In the genomic region with DNA sequence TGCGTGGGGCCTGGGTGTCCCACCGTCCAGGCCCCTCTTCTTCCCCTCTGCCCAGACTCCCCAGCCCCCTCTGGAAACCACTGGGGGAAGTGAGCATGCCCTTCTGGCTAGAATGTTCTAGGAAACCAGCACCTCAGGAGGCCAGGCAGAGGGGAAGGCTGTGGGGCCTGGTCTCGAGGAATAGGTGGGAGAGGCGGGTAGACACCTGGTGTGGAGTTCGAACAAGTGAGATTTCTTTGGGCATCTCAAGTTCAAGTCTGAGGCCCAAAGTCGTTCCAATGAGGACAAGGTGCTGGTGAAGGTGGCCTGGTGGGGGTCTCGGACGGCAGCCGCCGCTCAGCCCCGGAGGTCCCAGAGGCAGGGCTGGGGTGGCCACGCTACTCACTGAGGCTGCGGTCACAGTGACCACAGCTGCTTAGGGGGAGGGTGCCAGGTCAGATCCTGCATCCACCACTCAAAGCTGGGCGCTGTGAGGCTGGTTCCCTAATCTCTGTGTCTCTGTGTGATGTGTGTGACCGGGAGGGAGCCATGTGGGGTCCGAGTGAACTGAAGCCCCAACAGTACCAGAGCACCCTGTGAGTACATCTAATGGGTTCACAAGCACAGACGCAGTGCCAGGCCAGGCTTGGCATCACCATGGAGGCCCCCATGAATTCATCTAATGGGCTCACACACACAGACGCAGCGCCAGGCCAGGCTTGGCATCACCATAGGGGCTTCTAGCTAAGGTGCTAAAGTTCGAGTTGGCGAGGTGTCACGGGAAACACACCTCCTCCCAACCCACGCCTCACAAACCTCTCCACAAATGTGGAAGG, we compare ENCODE assay signal across 24 cellular contexts. TPM values are rescaled to one million over a fixed set of nuclear protein-coding genes. Genes with fewer than 3 reads are reported as not detected.
DNase-seq lines count a peak whose midpoint lies in the region; ATAC-seq and TF ChIP-seq lines count a peak whose summit lies in the region.
"Had no signal": no experiment of that assay in that cellular context is flagged by ENCODE, and none has a peak within 500 bp of the region (broad histone marks: within the 10 kb centered on the region; RNA-seq: fewer than 3 reads in every experiment).

No MANE protein-coding gene starts in this region.

- CTCF ChIA-PET in Panc1 (lab: Charles Lee) = interaction anchor here (0.6 kb wide), 1 partner anchor 1030 kb away, joined by 6 read pairs; no protein-coding TSS in a partner anchor

- 91 to 94% (median 92%) methylated on average over 23 of the region's 23 CpGs for WGBS in stomach, 5 donors
- WGBS in spleen, 5 donors = 84 to 94% (median 87%) methylated on average over 17 to 23 of the region's 23 CpGs

- no peaks in the 10 kb centered on the region for H4K20me1 ChIP-seq in GM23338 (replicated peaks; ENCODE audit: insufficient read depth)

- H2AFZ ChIP-seq in GM23338 = no peak overlapping the region

- no peak for ATAC-seq in GM23338
- ATAC-seq in Panc1 = no peak

- peaks cover 7% of the 10 kb centered on the region for H3K27me3 Mint-ChIP-seq in GM23338 (ENCODE audit: insufficient read depth, low read depth, poor library complexity)
- H3K27me3 Mint-ChIP-seq: CD4-positive, alpha-beta T cell had no signal

- POLR2A ChIA-PET in Panc1 (lab: Charles Lee) = no interaction called here

- H3K4me3 Mint-ChIP-seq in GM23338 = no peak overlapping the region
- H3K4me3 Mint-ChIP-seq: CD4-positive, alpha-beta T cell had no signal

- TF ChIP-seq POLR2A in stomach (IDR thresholded peaks at IDR 0.05) (no peak), spleen (IDR thresholded peaks at IDR 0.05) (no peak)

- no peak for TF ChIP-seq CTCF in GM23338 (conservative IDR thresholded peaks at IDR 0.05; ENCODE audit: low read depth in 2 of 2)
- TF ChIP-seq CTCF in Panc1 (IDR thresholded peaks at IDR 0.05) = no peak
- no peak for TF ChIP-seq CTCF in stomach (IDR thresholded peaks at IDR 0.05)
- no peak for TF ChIP-seq CTCF in spleen (IDR thresholded peaks at IDR 0.05 in 8 of 11, conservative IDR thresholded peaks at IDR 0.05 in 3 of 11)

- H3K36me3 ChIP-seq in GM23338 (ENCODE audit: insufficient read depth) (no peaks in the 10 kb centered on the region), Panc1 (ENCODE audit: control insufficient read depth, insufficient read depth, low read length) (no peaks in the 10 kb centered on the region), stomach (no peaks in the 10 kb centered on the region), spleen (no peaks in the 10 kb centered on the region)
- H3K36me3 ChIP-seq: BE2C, Peyer's patch, SJCRH30 had no signal

- H3K4me2 ChIP-seq in GM23338 = peak overlapping the region; percentile 43; the same call in 1 of the 2 replicates
- H3K4me2 ChIP-seq: A549, KMS-11 had no signal

- DNase-seq in GM23338 (ENCODE audit: low spot score) = no peak
- no peak for DNase-seq in Panc1 (ENCODE audit: low read depth, low spot score)
- DNase-seq in mesenteric fat pad (ENCODE audit: low spot score) = peak; percentile 68
- peak; percentile 18 for DNase-seq in stomach
- DNase-seq in NCI-H345 treated with DMSO at 0.1 percent for 48 hours (lab: John Stamatoyannopoulos, UW; ENCODE audit: unreplicated experiment) = no peak
- no peak for DNase-seq in central memory CD4-positive, alpha-beta T cell
- no peak for DNase-seq in spleen
- DNase-seq: BE2C; CD4-positive, alpha-beta T cell; COR-L47; DMS 273 treated with DMSO at 0.1 percent for 48 hours; DMS79 treated with DMSO at 0.1 percent for 48 hours; GOT3; NCI-H1105; NCI-H146; NCI-H2029; NCI-H2227 treated with DMSO at 0.1 percent for 48 hours; NCI-H510A treated with DMSO at 0.1 percent for 48 hours; NCI-H748 treated with DMSO at 0.1 percent for 48 hours; Peyer's patch; SJCRH30 had no signal

- no peak for TF ChIP-seq EP300 in stomach (IDR thresholded peaks at IDR 0.05)

- intact Hi-C loops in Panc1 (cut with micrococcal nuclease; ENCODE audit: unreplicated experiment) (no loop called here), stomach (cut with DNase I; ENCODE audit: low total_unique reads) (no loop called here), spleen (cut with DNase I; ENCODE audit: low total_unique reads) (no loop called here)

- H3K27me3 ChIP-seq in GM23338 (ENCODE audit: insufficient read depth) (no peaks in the 10 kb centered on the region), Panc1 (ENCODE audit: control insufficient read depth, insufficient read depth, low read length) (no peaks in the 10 kb centered on the region), stomach (peaks cover 0 to 8% (median 0%) of the 10 kb centered on the region in 3 donors), spleen (replicated peaks in 1 of 7) (peaks cover 0 to 14% (median 0%) of the 10 kb centered on the region in 7 donors)
- H3K27me3 ChIP-seq: BE2C, Peyer's patch had no signal

- no peaks in the 10 kb centered on the region for H3K9me2 ChIP-seq in GM23338 (ENCODE audit: insufficient read depth)

- H3K27ac ChIP-seq in GM23338 (ENCODE audit: low read depth) = no peak overlapping the region
- peak overlapping the region; percentile 82 for H3K27ac ChIP-seq in Panc1 (ENCODE audit: low read length)
- H3K27ac ChIP-seq in stomach = no peak overlapping the region
- H3K27ac ChIP-seq in spleen = no peak overlapping the region
- H3K27ac ChIP-seq: A549, KMS-11, Peyer's patch, SJCRH30 had no signal

- H3K79me2 ChIP-seq in GM23338 (replicated peaks; ENCODE audit: insufficient read depth) = no peaks in the 10 kb centered on the region

- H3F3A ChIP-seq in GM23338 (replicated peaks; ENCODE audit: low read depth) = no peaks in the 10 kb centered on the region

- H3K4me3 ChIP-seq in GM23338 (no peak overlapping the region), Panc1 (ENCODE audit: low read depth in 2 of 2, low read length in 2 of 2) (no peak overlapping the region), stomach (no peak overlapping the region), spleen (no peak overlapping the region)
- H3K4me3 ChIP-seq: A549, GM12878, Peyer's patch, SJCRH30 had no signal

- H3K9me3 ChIP-seq in Panc1 (ENCODE audit: control insufficient read depth, insufficient read depth, low read depth, low read length) = no peaks in the 10 kb centered on the region
- no peaks in the 10 kb centered on the region for H3K9me3 ChIP-seq in stomach
- H3K9me3 ChIP-seq in spleen = no peaks in the 10 kb centered on the region
- H3K9me3 ChIP-seq: A549, BE2C, Peyer's patch had no signal

- H3K4me1 Mint-ChIP-seq in GM23338 = peaks cover 40% of the 10 kb centered on the region

- H3K9me3 Mint-ChIP-seq in GM23338 = 0 out of 3 replicates have a peak, but pooled peaks cover under 1% of the 10 kb centered on the region
- H3K9me3 Mint-ChIP-seq: CD4-positive, alpha-beta T cell had no signal

- no peak overlapping the region for H3K27ac Mint-ChIP-seq in GM23338
- H3K27ac Mint-ChIP-seq: CD4-positive, alpha-beta T cell had no signal

- H3K4me1 ChIP-seq in GM23338 (ENCODE audit: insufficient read depth) (peaks cover 10% of the 10 kb centered on the region), Panc1 (ENCODE audit: control insufficient read depth, insufficient read depth, low read length) (peaks cover 20% of the 10 kb centered on the region), stomach (peaks cover 0 to 4% (median 0%) of the 10 kb centered on the region in 4 donors), spleen (no peaks in the 10 kb centered on the region)
- H3K4me1 ChIP-seq: A549, BE2C, Peyer's patch had no signal

- in situ Hi-C loops in Panc1 (cut with HindIII; ENCODE audit: low pct_unique_long_range_greater_than_20kb, low sequenced_read_pairs) = no loop called here

- no peaks in the 10 kb centered on the region for H3K36me3 Mint-ChIP-seq in GM23338 (ENCODE audit: low read depth)

- no TSS peak for BruUV-seq in Panc1 (replicated peaks; lab: Mats Ljungman, UMichigan)

TF ChIP-seq in GM23338, 12 proteins besides CTCF, POLR2A, EP300 and RAD21 (continues in another document):
- TF ChIP-seq JUNB (IDR thresholded peaks at IDR 0.05; ENCODE audit: unreplicated experiment) = no peak
- TF ChIP-seq, protein P1, sequence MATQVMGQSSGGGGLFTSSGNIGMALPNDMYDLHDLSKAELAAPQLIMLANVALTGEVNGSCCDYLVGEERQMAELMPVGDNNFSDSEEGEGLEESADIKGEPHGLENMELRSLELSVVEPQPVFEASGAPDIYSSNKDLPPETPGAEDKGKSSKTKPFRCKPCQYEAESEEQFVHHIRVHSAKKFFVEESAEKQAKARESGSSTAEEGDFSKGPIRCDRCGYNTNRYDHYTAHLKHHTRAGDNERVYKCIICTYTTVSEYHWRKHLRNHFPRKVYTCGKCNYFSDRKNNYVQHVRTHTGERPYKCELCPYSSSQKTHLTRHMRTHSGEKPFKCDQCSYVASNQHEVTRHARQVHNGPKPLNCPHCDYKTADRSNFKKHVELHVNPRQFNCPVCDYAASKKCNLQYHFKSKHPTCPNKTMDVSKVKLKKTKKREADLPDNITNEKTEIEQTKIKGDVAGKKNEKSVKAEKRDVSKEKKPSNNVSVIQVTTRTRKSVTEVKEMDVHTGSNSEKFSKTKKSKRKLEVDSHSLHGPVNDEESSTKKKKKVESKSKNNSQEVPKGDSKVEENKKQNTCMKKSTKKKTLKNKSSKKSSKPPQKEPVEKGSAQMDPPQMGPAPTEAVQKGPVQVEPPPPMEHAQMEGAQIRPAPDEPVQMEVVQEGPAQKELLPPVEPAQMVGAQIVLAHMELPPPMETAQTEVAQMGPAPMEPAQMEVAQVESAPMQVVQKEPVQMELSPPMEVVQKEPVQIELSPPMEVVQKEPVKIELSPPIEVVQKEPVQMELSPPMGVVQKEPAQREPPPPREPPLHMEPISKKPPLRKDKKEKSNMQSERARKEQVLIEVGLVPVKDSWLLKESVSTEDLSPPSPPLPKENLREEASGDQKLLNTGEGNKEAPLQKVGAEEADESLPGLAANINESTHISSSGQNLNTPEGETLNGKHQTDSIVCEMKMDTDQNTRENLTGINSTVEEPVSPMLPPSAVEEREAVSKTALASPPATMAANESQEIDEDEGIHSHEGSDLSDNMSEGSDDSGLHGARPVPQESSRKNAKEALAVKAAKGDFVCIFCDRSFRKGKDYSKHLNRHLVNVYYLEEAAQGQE (IDR thresholded peaks at IDR 0.05; ENCODE audit: unreplicated experiment) = no peak
- TF ChIP-seq POLR2AphosphoS5 (IDR thresholded peaks at IDR 0.05; ENCODE audit: low read depth) = no peak
- no peak for TF ChIP-seq EZH2 (IDR thresholded peaks at IDR 0.05; ENCODE audit: low read depth, unreplicated experiment)
- no peak for TF ChIP-seq ZNF114 (CRISPR knock-in tag; IDR thresholded peaks at IDR 0.05)
- no peak for TF ChIP-seq NANOG (IDR thresholded peaks at IDR 0.05; ENCODE audit: borderline replicate concordance)
- TF ChIP-seq CREB1 (CRISPR knock-in tag; IDR thresholded peaks at IDR 0.05; ENCODE audit: low read depth) = no peak
- TF ChIP-seq STAT1 (IDR thresholded peaks at IDR 0.05; ENCODE audit: unreplicated experiment) = no peak

RNA-seq across cellular contexts. Expression of gene PXDN, which starts 26.5 kb away (rescaled TPM):
- 216 and 225 TPM in 2 replicates for total RNA-seq in GM23338 (2014; rRNA removed; shearing (Covaris generic))
- polyA plus RNA-seq in GM23338 (2016; fragmentation: Nextera tagmentation; extraction: Ambion mirVana) (38.5 and 42.2 TPM in 2 replicates), stomach (1 to 10 TPM; 3.3 to 8.0 (median 5.0) TPM), spleen (1 to 10 TPM; 1.9 to 3.6 (median 1.9) TPM)
- total RNA-seq in Panc1 (2021; ENCODE audit: unreplicated experiment) (2.5 TPM), mesenteric fat pad (228 TPM), stomach (10 to 100 TPM; 24.9 to 71.6 (median 42.0) TPM), spleen (10 to 100 TPM; 25.1 to 49.3 (median 38.7) TPM)
- polyA plus RNA-seq in Panc1 (2012; ENCODE audit: insufficient read length) = 4.5 TPM

Comparison
In these comparisons a context has a peak if more than half of its experiments do, and no peak if none do; other contexts are left out.
1. DNase-seq: peak in mesenteric fat pad (single experiment) and stomach (single experiment); none in GM23338 (single experiment), Panc1 (single experiment), NCI-H345 treated with DMSO at 0.1 percent for 48 hours (single experiment), central memory CD4-positive, alpha-beta T cell (single experiment) and spleen (single experiment).